Comparison of ENCODE assay signal across 32 cellular contexts in genomic region chr9:2863831-2864230, GRCh38. TPM values are rescaled to one million over a fixed set of nuclear protein-coding genes. Genes with fewer than 3 reads are reported as not detected.
DNase-seq lines count a peak whose midpoint lies in the region; ATAC-seq, FAIRE-seq and TF ChIP-seq lines count a peak whose summit lies in the region.
"Had no signal": no experiment of that assay in that cellular context is flagged by ENCODE, and none has a peak within 500 bp of the region (broad histone marks: within the 10 kb centered on the region; RNA-seq: fewer than 3 reads in every experiment).

No MANE protein-coding gene starts in this region.

- H4K20me1 ChIP-seq in K562 (replicated peaks; ENCODE audit: control insufficient read depth, insufficient read depth, low read length) (no peaks in the 10 kb centered on the region), H1 (replicated peaks in 1 of 2; ENCODE audit: control insufficient read depth in 1 of 2, insufficient read depth in 2 of 2, low read length in 2 of 2) (no peaks in the 10 kb centered on the region)
- H4K20me1 ChIP-seq: BLaER1; BLaER1 treated with 17β-estradiol and CSF1 and Interleukin-3, amounts not matched to agents 10 nM and 100 nM had no signal

- intact Hi-C loops in K562 (cut with micrococcal nuclease) = no loop called here
- intact Hi-C loops in left ventricle myocardium inferior (cut with micrococcal nuclease) = no loop called here

- no peak overlapping the region for H3K56ac ChIP-seq in H1 (replicated peaks; ENCODE audit: insufficient read length, low read depth, low read length)

- H3K9ac ChIP-seq in K562 (ENCODE audit: insufficient read depth in 1 of 2, low read depth in 2 of 2, low read length in 2 of 2) = no peak overlapping the region
- no peak overlapping the region for H3K9ac ChIP-seq in H1 (replicated peaks in 1 of 4; ENCODE audit: extremely low read depth in 1 of 4, low read depth in 3 of 4, low read length in 3 of 4)
- H3K9ac ChIP-seq: BLaER1; BLaER1 treated with 17β-estradiol and CSF1 and Interleukin-3, amounts not matched to agents 10 nM and 100 nM had no signal

- TF ChIP-seq RAD21 in K562 (CRISPR knock-in tag; conservative IDR thresholded peaks at IDR 0.05 in 1 of 2, IDR thresholded peaks at IDR 0.05 in 1 of 2) (no peak), H1 (IDR thresholded peaks at IDR 0.05 in 1 of 2, conservative IDR thresholded peaks at IDR 0.05 in 1 of 2; ENCODE audit: low read depth in 2 of 2, low read length in 2 of 2) (no peak)

- H3K4me3 ChIP-seq in HEK293 (ENCODE audit: low read depth, low read length) (no peak overlapping the region), K562 (no peak overlapping the region), H1 (ENCODE audit: extremely low read depth in 1 of 4, insufficient read depth in 2 of 4, low read depth in 3 of 4, low read length in 4 of 4) (no peak overlapping the region), left ventricle myocardium inferior (no peak overlapping the region)
- H3K4me3 ChIP-seq: A549; BLaER1; BLaER1 treated with 17β-estradiol and CSF1 and Interleukin-3, amounts not matched to agents 10 nM and 100 nM had no signal

- no peak overlapping the region for H2BK120ac ChIP-seq in H1 (replicated peaks; ENCODE audit: low read depth, low read length)

- no peaks in the 10 kb centered on the region for H3K9me1 ChIP-seq in K562 (ENCODE audit: control insufficient read depth, insufficient read depth, low read length)

- H2AK5ac ChIP-seq in H1 (ENCODE audit: low read depth, low read length) = no peak overlapping the region

- no peak overlapping the region for H2BK5ac ChIP-seq in H1 (ENCODE audit: low read depth, low read length)

- no peak for FAIRE-seq in K562 (lab: Jason Lieb, UNC)
- no peak for FAIRE-seq in H1 (lab: Jason Lieb, UNC)
- FAIRE-seq: A204.1, A549, D721Med had no signal

- H3K79me2 ChIP-seq in K562 (ENCODE audit: control insufficient read depth, insufficient read depth, low read length) (no peaks in the 10 kb centered on the region), H1 (ENCODE audit: control insufficient read depth in 1 of 2, insufficient read depth in 2 of 2, low read length in 2 of 2) (no peaks in the 10 kb centered on the region)

- H3K27me3 ChIP-seq in K562 (ENCODE audit: control insufficient read depth in 2 of 2, insufficient read depth in 2 of 2, low read length in 2 of 2) (no peaks in the 10 kb centered on the region), H1 (replicated peaks in 1 of 4; ENCODE audit: control insufficient read depth in 3 of 4, extremely low read depth in 1 of 4, insufficient read depth in 3 of 4, low read length in 3 of 4) (no peaks in the 10 kb centered on the region), left ventricle myocardium inferior (ENCODE audit: low read depth) (peaks cover 26% of the 10 kb centered on the region)
- H3K27me3 ChIP-seq: BLaER1; BLaER1 treated with 17β-estradiol and CSF1 and Interleukin-3, amounts not matched to agents 10 nM and 100 nM had no signal

- no peak for TF ChIP-seq POLR2A in K562 (conservative IDR thresholded peaks at IDR 0.05)
- TF ChIP-seq POLR2A in H1 (IDR thresholded peaks at IDR 0.05; ENCODE audit: control extremely low read depth in 1 of 2, low read depth in 2 of 2, low read length in 2 of 2) = no peak

- no peak overlapping the region for H4K8ac ChIP-seq in H1 (ENCODE audit: extremely low read depth, insufficient read depth, low read length)

- no peak overlapping the region for H3K23ac ChIP-seq in H1 (ENCODE audit: insufficient read length)

- no peak overlapping the region for H2BK15ac ChIP-seq in H1 (ENCODE audit: low read length)

- H3K9me3 ChIP-seq in HEK293 (ENCODE audit: control insufficient read depth, insufficient read depth, low read depth, low read length) = no peaks in the 10 kb centered on the region
- H3K9me3 ChIP-seq in K562 (replicated peaks; ENCODE audit: control insufficient read depth, insufficient read depth, low read depth, low read length) = no peaks in the 10 kb centered on the region
- H3K9me3 ChIP-seq in H1 (ENCODE audit: insufficient read depth in 2 of 2, low read depth in 1 of 2, low read length in 1 of 2) = no peaks in the 10 kb centered on the region
- H3K9me3 ChIP-seq in left ventricle myocardium inferior (replicated peaks) = no peaks in the 10 kb centered on the region
- H3K9me3 ChIP-seq: A549, BE2C, BLaER1, Caco-2 had no signal

- ATAC-seq in K562 (no peak), HG02610 (IDR thresholded peaks at IDR 0.05; ENCODE audit: unreplicated experiment) (no peak)
- ATAC-seq: A549; CD8-positive, alpha-beta T cell had no signal

- H3K27ac ChIP-seq in HEK293 (ENCODE audit: extremely low read depth, low read depth, low read length) (no peak overlapping the region), K562 (ENCODE audit: extremely low read depth, low read depth, low read length) (no peak overlapping the region), H1 (ENCODE audit: low read depth, low read length) (no peak overlapping the region), left ventricle myocardium inferior (replicated peaks) (no peak overlapping the region)
- H3K27ac ChIP-seq: 22Rv1; A549; BLaER1; BLaER1 treated with 17β-estradiol and CSF1 and Interleukin-3, amounts not matched to agents 10 nM and 100 nM; C4-2B had no signal

- no peak overlapping the region for H4K5ac ChIP-seq in H1 (ENCODE audit: insufficient read length, low read depth, low read length)

- H3K4me2 ChIP-seq in K562 (ENCODE audit: insufficient read depth, low read length) (no peak overlapping the region), H1 (ENCODE audit: insufficient read depth in 1 of 2, low read depth in 2 of 2, low read length in 2 of 2) (no peak overlapping the region)
- H3K4me2 ChIP-seq: A549; BLaER1; BLaER1 treated with 17β-estradiol and CSF1 and Interleukin-3, amounts not matched to agents 10 nM and 100 nM had no signal

- TF ChIP-seq CTCF in HEK293 (tag by site-specific recombination; IDR thresholded peaks at IDR 0.05) (no peak), K562 (IDR thresholded peaks at IDR 0.05 in 2 of 3, conservative IDR thresholded peaks at IDR 0.05 in 1 of 3; ENCODE audit: insufficient read depth in 2 of 3, low read depth in 1 of 3, low read length in 3 of 3) (no peak), H1 (IDR thresholded peaks at IDR 0.05; ENCODE audit: control extremely low read depth in 1 of 3, insufficient read depth in 1 of 3, low read depth in 1 of 3, low read length in 3 of 3) (no peak), left ventricle myocardium inferior (IDR thresholded peaks at IDR 0.05; ENCODE audit: borderline replicate concordance) (no peak)

- H3K36me3 ChIP-seq in HEK293 (ENCODE audit: control insufficient read depth in 2 of 2, insufficient read depth in 1 of 2, low read length in 2 of 2) (no peaks in the 10 kb centered on the region), K562 (ENCODE audit: control insufficient read depth, insufficient read depth, low read length) (no peaks in the 10 kb centered on the region), H1 (ENCODE audit: control insufficient read depth in 2 of 4, insufficient read depth in 4 of 4, low read length in 3 of 4) (no peaks in the 10 kb centered on the region), left ventricle myocardium inferior (no peaks in the 10 kb centered on the region)
- H3K36me3 ChIP-seq: BE2C; BLaER1; BLaER1 treated with 17β-estradiol and CSF1 and Interleukin-3, amounts not matched to agents 10 nM and 100 nM had no signal

- H3K4me1 ChIP-seq in HEK293 (ENCODE audit: control insufficient read depth, insufficient read depth, low read length) (no peaks in the 10 kb centered on the region), K562 (replicated peaks in 1 of 2; ENCODE audit: control insufficient read depth in 2 of 2, insufficient read depth in 2 of 2, low read length in 2 of 2) (no peaks in the 10 kb centered on the region), H1 (replicated peaks in 1 of 4; ENCODE audit: control insufficient read depth in 3 of 4, insufficient read depth in 4 of 4, low read length in 3 of 4) (no peaks in the 10 kb centered on the region), left ventricle myocardium inferior (no peaks in the 10 kb centered on the region)
- H3K4me1 ChIP-seq: A549; BE2C; BLaER1; BLaER1 treated with 17β-estradiol and CSF1 and Interleukin-3, amounts not matched to agents 10 nM and 100 nM; Caco-2 had no signal

- H3K79me1 ChIP-seq in H1 (ENCODE audit: low read depth, low read length) = no peaks in the 10 kb centered on the region

- no peak overlapping the region for H3K14ac ChIP-seq in H1 (ENCODE audit: insufficient read length)

- POLR2A ChIA-PET in HEK293 (lab: Yijun Ruan, JAX) (no interaction called here), K562 (lab: Yijun Ruan, JAX) (no interaction called here), H1 (lab: Charles Lee; ENCODE audit: partially characterized antibody) (no interaction called here)

- 0% methylated on average over 1 of the region's 1 CpG for WGBS in K562 (ENCODE audit: insufficient coverage, low coverage, missing lambda C conversion rate)
- WGBS in H1 (ENCODE audit: extremely low coverage in 1 of 2, insufficient coverage in 1 of 2, insufficient read length in 1 of 2, insufficient replicate concordance in 2 of 2, low coverage in 1 of 2, low lambda C conversion rate in 2 of 2, missing lambda C conversion rate in 1 of 2), 2 experiments = 94% methylated on average over 1 of the region's 1 CpG; no CpG with 5 or more reads in 1 of the 2 experiments

- H4K91ac ChIP-seq in H1 (replicated peaks; ENCODE audit: insufficient read length, low read length) = no peak overlapping the region

- H3K23me2 ChIP-seq in H1 (ENCODE audit: low read depth, low read length) = no peaks in the 10 kb centered on the region

- in situ Hi-C loops in K562 (cut with MboI) = loop anchor here (10.0 to 25.0 kb wide), 2 partner anchors 331 to 1473 kb away; no protein-coding TSS in a partner anchor

- TF ChIP-seq EP300 in K562 (IDR thresholded peaks at IDR 0.05; ENCODE audit: low read length) (no peak), H1 (IDR thresholded peaks at IDR 0.05; ENCODE audit: borderline replicate concordance in 1 of 2, low read depth in 2 of 2, low read length in 2 of 2) (no peak)

- no peak overlapping the region for H2BK20ac ChIP-seq in H1 (ENCODE audit: low read length)

- no peak overlapping the region for H3K18ac ChIP-seq in H1 (ENCODE audit: extremely low read depth, low read length)

- BruUV-seq in K562 (replicated peaks; lab: Mats Ljungman, UMichigan) = no TSS peak

- H2AFZ ChIP-seq in K562 (ENCODE audit: low read depth, low read length) (no peak overlapping the region), H1 (ENCODE audit: low read length) (no peak overlapping the region)

- H3K4ac ChIP-seq in H1 (replicated peaks; ENCODE audit: insufficient read length, low read depth, low read length) = no peak overlapping the region

- no peak for DNase-seq in K562 (ENCODE audit: extremely low read depth in 1 of 4, low spot score in 3 of 4)
- no peak for DNase-seq in H1 (ENCODE audit: low read depth in 1 of 2, low spot score in 2 of 2)
- DNase-seq in left ventricle myocardium inferior = no peak
- DNase-seq in DMS53 (lab: John Stamatoyannopoulos, UW) = no peak
- DNase-seq: 8988T; ACHN; AML-193; BE2C; C1 segment of cervical spinal cord; Caco-2; Calu3; CD4-positive, alpha-beta memory T cell; CD4-positive, alpha-beta T cell; CD4-positive, CD25-positive, alpha-beta regulatory T cell; CD8-positive, alpha-beta memory T cell; CD8-positive, alpha-beta T cell; COR-L47; DMS 273 treated with DMSO at 0.1 percent for 48 hours; DMS153; DMS79; DMS79 treated with DMSO at 0.1 percent for 48 hours; DND-41; EL had no signal

- CTCF ChIA-PET in HEK293 (lab: Yijun Ruan, JAX) (interaction anchor here (0.6 to 1.5 kb wide), 2 partner anchors 20 to 318 kb away, joined by 3 to 7 read pairs; partner anchors contain the start of gene PUM3), K562 (lab: Yijun Ruan, JAX; ENCODE audit: low intra/inter-chr PET ratio) (no interaction called here), H1 (lab: Charles Lee; ENCODE audit: partially characterized antibody) (interaction anchor here (1.9 kb wide), 1 partner anchor 318 kb away, joined by 5 read pairs; no protein-coding TSS in a partner anchor)

- H2BK12ac ChIP-seq in H1 (ENCODE audit: low read depth, low read length) = no peak overlapping the region

RNA-seq across cellular contexts. Expression of gene PUM3, which starts 19.9 kb away (rescaled TPM):
- total RNA-seq in K562 (2011; cell fraction: chromatin; rRNA removed; ENCODE audit: low replicate concordance) = 20.3 and 103 TPM in 2 replicates
- 15.0 and 20.5 TPM in 2 replicates for total RNA-seq in K562 (2011; cell fraction: nucleolus; rRNA removed)
- 28.2 and 33.4 TPM in 2 replicates for total RNA-seq in K562 (2011; cell fraction: nucleoplasm; rRNA removed)
- total RNA-seq in K562 (2014; rRNA removed) (43.6 and 52.4 TPM in 2 replicates), K562 (2014; rRNA removed; fragmentation: Illumina TruSeq; extraction: Trizol) (91.6 and 98.6 TPM in 2 replicates), K562 (2015; rRNA removed; fragmentation: Illumina TruSeq; extraction: Trizol) (82.9 and 84.4 TPM in 2 replicates), K562 (2021) (57.9 and 62.5 TPM in 2 replicates), left ventricle myocardium inferior (15.1 TPM)
- polyA plus RNA-seq in K562 (2011; rRNA removed) (33.1 and 47.7 TPM in 2 replicates), K562 (2014; fragmentation: Illumina TruSeq; extraction: Trizol) (60.1 and 74.1 TPM in 2 replicates), K562 (2014; fragmentation: Nextera tagmentation; extraction: Ambion mirVana) (10 to 100 TPM; 51.7 to 80.4 TPM), K562 (2014; rRNA removed) (47.6 and 48.5 TPM in 2 replicates), H1 (2011; rRNA removed) (13.4 and 18.8 TPM in 2 replicates)
- 11.2 and 15.6 TPM in 2 replicates for polyA plus RNA-seq in K562 (2011; cell fraction: cytosol; rRNA removed)
- polyA plus RNA-seq in K562 (2011; cell fraction: nucleus; rRNA removed) = 22.9 and 23.0 TPM in 2 replicates
- polyA plus RNA-seq in K562 (2012) = 19.7 and 46.8 TPM in 2 replicates
- polyA minus RNA-seq in K562 (2011; rRNA and poly(A)+ RNA removed) = 57.1 and 58.3 TPM in 2 replicates
- polyA minus RNA-seq in K562 (2011; cell fraction: cytosol; rRNA and poly(A)+ RNA removed) = 16.6 and 26.4 TPM in 2 replicates
- polyA minus RNA-seq in K562 (2011; cell fraction: nucleus; rRNA and poly(A)+ RNA removed) = 32.7 and 67.4 TPM in 2 replicates
- 85.6 and 96.2 TPM in 2 replicates for total RNA-seq in H1 (2021; fragmentation: NEBNext Ultra II Directional; extraction: Animal tissue kit (Norgen Biotek cat#: 25700))
- 39.5 TPM for polyA plus RNA-seq in H1 (2011; cell fraction: cytosol; rRNA removed)
- 20.2 TPM for polyA plus RNA-seq in H1 (2011; cell fraction: nucleus; rRNA removed)
- polyA plus RNA-seq in H1 (2012, experiment 1 of 2) = 43.4 to 94.0 TPM (median 52.3 TPM) in 4 replicates
- 3.2 TPM for polyA plus RNA-seq in H1 (2012, experiment 2 of 2)
- polyA plus RNA-seq in H1 (2013, experiment 1 of 2) = 81.6 TPM
- polyA plus RNA-seq in H1 (2013, experiment 2 of 2) = 79.8 TPM
- polyA minus RNA-seq in H1 (2011; rRNA and poly(A)+ RNA removed) = 37.8 and 56.9 TPM in 2 replicates
- 27.0 TPM for polyA minus RNA-seq in H1 (2011; cell fraction: cytosol; rRNA and poly(A)+ RNA removed)
- polyA minus RNA-seq in H1 (2011; cell fraction: nucleus; rRNA and poly(A)+ RNA removed) = 97.5 TPM

Comparison
In these comparisons a context has a peak if more than half of its experiments do, and no peak if none do; other contexts are left out.
1. Of the 44 proteins assayed by ChIP-seq in both K562 and HEK293: peak only in K562: none; only in HEK293: none; in both: ZNF146; in neither: 43.